16 cellular contexts compared by ENCODE assay signal in genomic region chr19:46764817-46765291, GRCh38. TPM values are rescaled to one million over a fixed set of nuclear protein-coding genes. Genes with fewer than 3 reads are reported as not detected.
DNase-seq lines count a peak whose midpoint lies in the region; ATAC-seq and TF ChIP-seq lines count a peak whose summit lies in the region.
"Had no signal": no experiment of that assay in that cellular context is flagged by ENCODE, and none has a peak within 500 bp of the region (broad histone marks: within the 10 kb centered on the region; RNA-seq: fewer than 3 reads in every experiment).

No MANE protein-coding gene starts in this region.

- intact Hi-C loops in spleen (cut with DNase I; ENCODE audit: low total_unique reads) = no loop called here

- peaks cover 4% of the 10 kb centered on the region for H3K4me1 Mint-ChIP-seq in glutamatergic neuron (ENCODE audit: low read depth, unreplicated experiment)
- H3K4me1 Mint-ChIP-seq: activated naive CD8-positive, alpha-beta T cell treated with anti-CD3 and anti-CD28 coated beads, Interleukin-2, amount 50 U/mL, for 24 hours had no signal

- WGBS in spleen, 5 donors = 68 to 77% (median 73%) methylated on average over 11 of the region's 11 CpGs

- H2AFZ ChIP-seq in osteoblast (ENCODE audit: low read length) = no peak overlapping the region

- H3K4me1 ChIP-seq in Peyer's patch (peaks cover 0 to 5% (median 0%) of the 10 kb centered on the region in 4 donors), osteoblast (ENCODE audit: insufficient read depth, low read length) (peaks cover 15% of the 10 kb centered on the region), spleen (peaks cover 0 to 14% (median 0%) of the 10 kb centered on the region in 6 donors)

- H3K79me2 ChIP-seq in osteoblast (ENCODE audit: insufficient read depth, low read length) = no peaks in the 10 kb centered on the region

- TF ChIP-seq CTCF in Peyer's patch (IDR thresholded peaks at IDR 0.05) = no peak
- TF ChIP-seq CTCF in glutamatergic neuron (IDR thresholded peaks at IDR 0.05; ENCODE audit: partially characterized antibody, unreplicated experiment) = no peak
- TF ChIP-seq CTCF in osteoblast (IDR thresholded peaks at IDR 0.05; ENCODE audit: extremely low read depth, low read depth, low read length) = no peak
- TF ChIP-seq CTCF in spleen (IDR thresholded peaks at IDR 0.05 in 8 of 11, conservative IDR thresholded peaks at IDR 0.05 in 3 of 11) = no peak

- H3K27me3 ChIP-seq in Peyer's patch (no peaks in the 10 kb centered on the region), osteoblast (ENCODE audit: insufficient read depth, low read length) (no peaks in the 10 kb centered on the region), spleen (replicated peaks in 1 of 7) (no peaks in the 10 kb centered on the region)
- H3K27me3 ChIP-seq: stomach had no signal

- no peaks in the 10 kb centered on the region for H4K20me1 ChIP-seq in osteoblast (ENCODE audit: insufficient read depth, low read length)

- TF ChIP-seq POLR2A in Peyer's patch (IDR thresholded peaks at IDR 0.05) (no peak), spleen (IDR thresholded peaks at IDR 0.05) (no peak)

- ATAC-seq in HG03342 (IDR thresholded peaks at IDR 0.05; ENCODE audit: unreplicated experiment) = no peak
- ATAC-seq: activated CD8-positive, alpha-beta T cell treated with anti-CD3 and anti-CD28 coated beads for 36 hours; activated naive CD8-positive, alpha-beta T cell treated with anti-CD3 and anti-CD28 coated beads, Interleukin-2, amount 50 U/mL, for 24 hours had no signal

- H3K27ac Mint-ChIP-seq in glutamatergic neuron (ENCODE audit: unreplicated experiment) = peak overlapping the region; percentile 35
- H3K27ac Mint-ChIP-seq: activated CD8-positive, alpha-beta T cell treated with anti-CD3 and anti-CD28 coated beads for 36 hours; activated naive CD8-positive, alpha-beta T cell treated with anti-CD3 and anti-CD28 coated beads, Interleukin-2, amount 50 U/mL, for 24 hours had no signal

- H3K9me3 ChIP-seq in Peyer's patch (no peaks in the 10 kb centered on the region), osteoblast (ENCODE audit: low read depth, low read length) (no peaks in the 10 kb centered on the region), spleen (no peaks in the 10 kb centered on the region)
- H3K9me3 ChIP-seq: SK-N-SH, stomach had no signal

- H3K27ac ChIP-seq in Peyer's patch (peak overlapping the region in 3 of 4 donors; percentile 56 to 94 (median 83)), osteoblast (ENCODE audit: low read depth, low read length) (no peak overlapping the region), spleen (peak overlapping the region in 2 of 8 donors; percentile 37 to 44)
- H3K27ac ChIP-seq: stomach had no signal

- DNase-seq in HuH-7 (ENCODE audit: low spot score) = peak; percentile 74
- DNase-seq in Peyer's patch = peak in 2 of 3 donors; percentile 77 to 83
- DNase-seq in glutamatergic neuron = no peak
- peak; percentile 8 for DNase-seq in osteoblast (ENCODE audit: insufficient read length, low spot score, missing footprints)
- no peak for DNase-seq in activated T-cell treated with anti-CD3 and anti-CD28 coated beads for 4 hours
- no peak for DNase-seq in spleen
- no peak for DNase-seq in NCI-H1092 treated with DMSO at 0.1 percent for 48 hours (lab: John Stamatoyannopoulos, UW)
- DNase-seq: activated CD8-positive, alpha-beta T cell treated with anti-CD3 and anti-CD28 coated beads for 36 hours; activated naive CD8-positive, alpha-beta T cell treated with anti-CD3 and anti-CD28 coated beads, Interleukin-2, amount 50 U/mL, for 24 hours; AML-193; NCI-H146; NCI-H510A treated with DMSO at 0.1 percent for 48 hours; posterior cingulate gyrus; SK-N-SH; stomach had no signal

- H3K4me3 Mint-ChIP-seq in glutamatergic neuron (ENCODE audit: unreplicated experiment) = no peak overlapping the region
- H3K4me3 Mint-ChIP-seq: activated CD8-positive, alpha-beta T cell treated with anti-CD3 and anti-CD28 coated beads for 36 hours; activated naive CD8-positive, alpha-beta T cell treated with anti-CD3 and anti-CD28 coated beads, Interleukin-2, amount 50 U/mL, for 24 hours had no signal

- H3K36me3 ChIP-seq in Peyer's patch (no peaks in the 10 kb centered on the region), osteoblast (ENCODE audit: insufficient read depth, low read length) (no peaks in the 10 kb centered on the region), spleen (no peaks in the 10 kb centered on the region)
- H3K36me3 ChIP-seq: stomach had no signal

- H3K4me3 ChIP-seq in Peyer's patch (no peak overlapping the region), osteoblast (ENCODE audit: insufficient read depth, low read length) (no peak overlapping the region), spleen (no peak overlapping the region)
- H3K4me3 ChIP-seq: stomach had no signal

- H3K27me3 Mint-ChIP-seq in glutamatergic neuron (ENCODE audit: unreplicated experiment) = peaks cover 2% of the 10 kb centered on the region
- H3K27me3 Mint-ChIP-seq: activated CD8-positive, alpha-beta T cell treated with anti-CD3 and anti-CD28 coated beads for 36 hours; activated naive CD8-positive, alpha-beta T cell treated with anti-CD3 and anti-CD28 coated beads, Interleukin-2, amount 50 U/mL, for 24 hours had no signal

- no peaks in the 10 kb centered on the region for H3K36me3 Mint-ChIP-seq in glutamatergic neuron (ENCODE audit: unreplicated experiment)

- H3K9me3 Mint-ChIP-seq in glutamatergic neuron (ENCODE audit: unreplicated experiment) = peaks cover 2% of the 10 kb centered on the region
- H3K9me3 Mint-ChIP-seq: activated CD8-positive, alpha-beta T cell treated with anti-CD3 and anti-CD28 coated beads for 36 hours; activated naive CD8-positive, alpha-beta T cell treated with anti-CD3 and anti-CD28 coated beads, Interleukin-2, amount 50 U/mL, for 24 hours had no signal

- H3K4me2 ChIP-seq in osteoblast (ENCODE audit: insufficient read depth, low read length) = no peak overlapping the region
- H3K4me2 ChIP-seq: SK-N-SH had no signal

RNA-seq across cellular contexts. Expression of gene STRN4, which starts 18.6 kb away (rescaled TPM):
- total RNA-seq in Peyer's patch (100 to 1,000 TPM in 3 of 4 donors, 10 to 100 TPM in 1; 80.9 to 146 (median 116) TPM), glutamatergic neuron (ENCODE audit: unreplicated experiment) (117 TPM), osteoblast (56.3 and 56.5 TPM in 2 replicates), spleen (100 to 1,000 TPM in 5 of 7 donors, 10 to 100 TPM in 2; 90.1 to 143 (median 107) TPM)
- polyA plus RNA-seq in spleen = 10 to 100 TPM; 28.2 to 70.7 (median 30.0) TPM

RNA-seq across cellular contexts. Expression of gene FKRP, which starts 19.0 kb away (rescaled TPM):
- 10 to 100 TPM in 3 of 4 donors, 1 to 10 TPM in 1; 9.1 to 18.6 (median 15.3) TPM for total RNA-seq in Peyer's patch
- 46.6 TPM for total RNA-seq in glutamatergic neuron (ENCODE audit: unreplicated experiment)
- total RNA-seq in osteoblast = 18.0 and 18.5 TPM in 2 replicates
- total RNA-seq in spleen = 10 to 100 TPM; 15.4 to 24.8 (median 19.3) TPM
- polyA plus RNA-seq in spleen = 10 to 100 TPM in 1 of 3 donors, 1 to 10 TPM in 2; 5.3 to 13.0 (median 9.8) TPM

RNA-seq across cellular contexts. Expression of gene SLC1A5, which starts 23.5 kb away (rescaled TPM):
- total RNA-seq in Peyer's patch (10 to 100 TPM; 19.8 to 34.7 (median 31.2) TPM), glutamatergic neuron (ENCODE audit: unreplicated experiment) (35.4 TPM), osteoblast (274 and 354 TPM in 2 replicates), spleen (10 to 100 TPM; 45.1 to 62.8 (median 49.8) TPM)
- 10 to 100 TPM; 13.2 to 29.5 (median 23.0) TPM for polyA plus RNA-seq in spleen

RNA-seq across cellular contexts. Expression of gene PRKD2, which starts 47.9 kb away (rescaled TPM):
- 10 to 100 TPM; 57.0 to 88.8 (median 64.0) TPM for total RNA-seq in Peyer's patch
- 54.7 TPM for total RNA-seq in glutamatergic neuron (ENCODE audit: unreplicated experiment)
- total RNA-seq in osteoblast = 9.0 and 9.4 TPM in 2 replicates
- total RNA-seq in spleen = 100 to 1,000 TPM in 4 of 7 donors, 10 to 100 TPM in 3; 76.3 to 127 (median 115) TPM
- 100 to 1,000 TPM in 2 of 3 donors, 10 to 100 TPM in 1; 63.4 to 132 (median 105) TPM for polyA plus RNA-seq in spleen

Comparison
In these comparisons a context has a peak if more than half of its experiments do, and no peak if none do; other contexts are left out.
1. DNase-seq: peak in HuH-7 (single experiment), Peyer's patch (2 of 3) and osteoblast (single experiment); none in glutamatergic neuron (single experiment), activated T-cell treated with anti-CD3 and anti-CD28 coated beads for 4 hours (single experiment), spleen (single experiment) and NCI-H1092 treated with DMSO at 0.1 percent for 48 hours (single experiment).